ENCODE assay signal across 1 cellular context in the genomic region with DNA sequence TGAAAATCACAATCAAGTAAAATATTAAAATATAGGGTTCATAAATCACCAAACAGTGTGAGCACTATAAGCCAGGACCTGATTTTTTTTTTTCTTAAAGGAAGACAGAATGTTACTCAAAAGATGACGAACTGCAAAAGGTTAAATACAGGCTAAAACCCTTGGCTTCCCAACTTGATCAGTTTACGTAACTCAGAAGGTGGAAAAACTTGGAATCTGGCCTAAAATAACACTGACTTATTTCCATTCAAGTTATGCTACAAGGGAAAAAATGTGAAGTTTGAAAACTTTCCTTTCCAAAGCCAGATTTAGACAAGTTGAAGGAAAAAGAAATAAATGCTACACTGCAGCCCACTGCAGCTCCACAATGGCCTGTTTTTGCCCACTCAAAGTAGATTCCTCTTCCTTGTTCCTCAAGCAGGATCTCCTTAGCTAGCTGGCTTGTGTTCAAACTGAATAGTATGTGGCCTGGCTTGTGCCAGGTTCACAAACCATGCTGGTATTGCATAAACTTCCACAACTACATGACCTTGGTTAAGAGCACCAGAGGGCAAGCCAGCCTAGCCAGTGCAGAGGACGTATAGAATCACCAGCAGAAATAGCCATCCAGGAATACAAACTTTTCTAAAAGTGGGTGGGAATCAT.
A peak's percentile ranks its signal among the peaks of the same experiment; 100 is the strongest.
TF ChIP-seq lines count a peak whose summit lies in the region.

No MANE protein-coding gene starts in this region.

TF ChIP-seq in HepG2, 621 proteins besides CTCF, POLR2A, EP300 and RAD21 (continued from another document and continues in another):
- TF ChIP-seq PAXIP1 (CRISPR knock-in tag; conservative IDR thresholded peaks at IDR 0.05) = peak; percentile 64; the same call in 1 of the 2 replicates
- TF ChIP-seq, protein P1, sequence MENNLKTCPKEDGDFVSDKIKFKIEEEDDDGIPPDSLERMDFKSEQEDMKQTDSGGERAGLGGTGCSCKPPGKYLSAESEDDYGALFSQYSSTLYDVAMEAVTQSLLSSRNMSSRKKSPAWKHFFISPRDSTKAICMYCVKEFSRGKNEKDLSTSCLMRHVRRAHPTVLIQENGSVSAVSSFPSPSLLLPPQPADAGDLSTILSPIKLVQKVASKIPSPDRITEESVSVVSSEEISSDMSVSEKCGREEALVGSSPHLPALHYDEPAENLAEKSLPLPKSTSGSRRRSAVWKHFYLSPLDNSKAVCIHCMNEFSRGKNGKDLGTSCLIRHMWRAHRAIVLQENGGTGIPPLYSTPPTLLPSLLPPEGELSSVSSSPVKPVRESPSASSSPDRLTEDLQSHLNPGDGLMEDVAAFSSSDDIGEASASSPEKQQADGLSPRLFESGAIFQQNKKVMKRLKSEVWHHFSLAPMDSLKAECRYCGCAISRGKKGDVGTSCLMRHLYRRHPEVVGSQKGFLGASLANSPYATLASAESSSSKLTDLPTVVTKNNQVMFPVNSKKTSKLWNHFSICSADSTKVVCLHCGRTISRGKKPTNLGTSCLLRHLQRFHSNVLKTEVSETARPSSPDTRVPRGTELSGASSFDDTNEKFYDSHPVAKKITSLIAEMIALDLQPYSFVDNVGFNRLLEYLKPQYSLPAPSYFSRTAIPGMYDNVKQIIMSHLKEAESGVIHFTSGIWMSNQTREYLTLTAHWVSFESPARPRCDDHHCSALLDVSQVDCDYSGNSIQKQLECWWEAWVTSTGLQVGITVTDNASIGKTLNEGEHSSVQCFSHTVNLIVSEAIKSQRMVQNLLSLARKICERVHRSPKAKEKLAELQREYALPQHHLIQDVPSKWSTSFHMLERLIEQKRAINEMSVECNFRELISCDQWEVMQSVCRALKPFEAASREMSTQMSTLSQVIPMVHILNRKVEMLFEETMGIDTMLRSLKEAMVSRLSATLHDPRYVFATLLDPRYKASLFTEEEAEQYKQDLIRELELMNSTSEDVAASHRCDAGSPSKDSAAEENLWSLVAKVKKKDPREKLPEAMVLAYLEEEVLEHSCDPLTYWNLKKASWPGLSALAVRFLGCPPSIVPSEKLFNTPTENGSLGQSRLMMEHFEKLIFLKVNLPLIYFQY (CRISPR knock-in tag; IDR thresholded peaks at IDR 0.05; ENCODE audit: borderline replicate concordance) = 0 out of 2 replicates have a peak, but pooled peaks have one; percentile 32
- TF ChIP-seq CBX5 (CRISPR knock-in tag; IDR thresholded peaks at IDR 0.05; ENCODE audit: borderline replicate concordance) = peak; percentile 18; the same call in 1 of the 2 replicates
- TF ChIP-seq NCOA2 (CRISPR knock-in tag; IDR thresholded peaks at IDR 0.05) = peak; percentile 76
- TF ChIP-seq ESRRA (CRISPR knock-in tag; IDR thresholded peaks at IDR 0.05; ENCODE audit: low read depth) = peak; percentile 93
- peak; percentile 48; the same call in 1 of the 2 replicates for TF ChIP-seq GFI1 (CRISPR knock-in tag; IDR thresholded peaks at IDR 0.05; ENCODE audit: borderline replicate concordance)
- TF ChIP-seq, protein P2, sequence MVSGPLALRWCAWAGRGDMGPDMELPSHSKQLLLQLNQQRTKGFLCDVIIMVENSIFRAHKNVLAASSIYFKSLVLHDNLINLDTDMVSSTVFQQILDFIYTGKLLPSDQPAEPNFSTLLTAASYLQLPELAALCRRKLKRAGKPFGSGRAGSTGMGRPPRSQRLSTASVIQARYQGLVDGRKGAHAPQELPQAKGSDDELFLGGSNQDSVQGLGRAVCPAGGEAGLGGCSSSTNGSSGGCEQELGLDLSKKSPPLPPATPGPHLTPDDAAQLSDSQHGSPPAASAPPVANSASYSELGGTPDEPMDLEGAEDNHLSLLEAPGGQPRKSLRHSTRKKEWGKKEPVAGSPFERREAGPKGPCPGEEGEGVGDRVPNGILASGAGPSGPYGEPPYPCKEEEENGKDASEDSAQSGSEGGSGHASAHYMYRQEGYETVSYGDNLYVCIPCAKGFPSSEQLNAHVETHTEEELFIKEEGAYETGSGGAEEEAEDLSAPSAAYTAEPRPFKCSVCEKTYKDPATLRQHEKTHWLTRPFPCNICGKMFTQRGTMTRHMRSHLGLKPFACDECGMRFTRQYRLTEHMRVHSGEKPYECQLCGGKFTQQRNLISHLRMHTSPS (CRISPR knock-in tag; IDR thresholded peaks at IDR 0.05; ENCODE audit: low read depth) = peak; percentile 84
- peak; percentile 42; the same call in 1 of the 2 replicates for TF ChIP-seq UBTF (CRISPR knock-in tag; IDR thresholded peaks at IDR 0.05)
- no peak for TF ChIP-seq CERS6 (CRISPR knock-in tag; IDR thresholded peaks at IDR 0.05)
- peak; percentile 27; the same call in 1 of the 2 replicates for TF ChIP-seq FOXO1 (CRISPR knock-in tag; IDR thresholded peaks at IDR 0.05)
- TF ChIP-seq RFXAP (CRISPR knock-in tag; IDR thresholded peaks at IDR 0.05; ENCODE audit: borderline replicate concordance) = 0 out of 2 replicates have a peak, but pooled peaks have one; percentile 45
- peak; percentile 29; the same call in 1 of the 2 replicates for TF ChIP-seq THAP11 (CRISPR knock-in tag; IDR thresholded peaks at IDR 0.05)
- TF ChIP-seq SALL1 (CRISPR knock-in tag; IDR thresholded peaks at IDR 0.05) = peak; percentile 64
- peak; percentile 81 for TF ChIP-seq HDAC1 (CRISPR knock-in tag; IDR thresholded peaks at IDR 0.05)
- TF ChIP-seq ISL2 (CRISPR knock-in tag; IDR thresholded peaks at IDR 0.05) = peak; percentile 47; the same call in 1 of the 2 replicates
- 0 out of 4 replicates have a peak, but pooled peaks of 1 of the 2 experiments have one; percentile 40 for TF ChIP-seq KLF16 (CRISPR knock-in tag; IDR thresholded peaks at IDR 0.05)
- TF ChIP-seq ZGPAT (CRISPR knock-in tag; IDR thresholded peaks at IDR 0.05) = peak; percentile 38; the same call in 1 of the 2 replicates
- TF ChIP-seq, protein P3, sequence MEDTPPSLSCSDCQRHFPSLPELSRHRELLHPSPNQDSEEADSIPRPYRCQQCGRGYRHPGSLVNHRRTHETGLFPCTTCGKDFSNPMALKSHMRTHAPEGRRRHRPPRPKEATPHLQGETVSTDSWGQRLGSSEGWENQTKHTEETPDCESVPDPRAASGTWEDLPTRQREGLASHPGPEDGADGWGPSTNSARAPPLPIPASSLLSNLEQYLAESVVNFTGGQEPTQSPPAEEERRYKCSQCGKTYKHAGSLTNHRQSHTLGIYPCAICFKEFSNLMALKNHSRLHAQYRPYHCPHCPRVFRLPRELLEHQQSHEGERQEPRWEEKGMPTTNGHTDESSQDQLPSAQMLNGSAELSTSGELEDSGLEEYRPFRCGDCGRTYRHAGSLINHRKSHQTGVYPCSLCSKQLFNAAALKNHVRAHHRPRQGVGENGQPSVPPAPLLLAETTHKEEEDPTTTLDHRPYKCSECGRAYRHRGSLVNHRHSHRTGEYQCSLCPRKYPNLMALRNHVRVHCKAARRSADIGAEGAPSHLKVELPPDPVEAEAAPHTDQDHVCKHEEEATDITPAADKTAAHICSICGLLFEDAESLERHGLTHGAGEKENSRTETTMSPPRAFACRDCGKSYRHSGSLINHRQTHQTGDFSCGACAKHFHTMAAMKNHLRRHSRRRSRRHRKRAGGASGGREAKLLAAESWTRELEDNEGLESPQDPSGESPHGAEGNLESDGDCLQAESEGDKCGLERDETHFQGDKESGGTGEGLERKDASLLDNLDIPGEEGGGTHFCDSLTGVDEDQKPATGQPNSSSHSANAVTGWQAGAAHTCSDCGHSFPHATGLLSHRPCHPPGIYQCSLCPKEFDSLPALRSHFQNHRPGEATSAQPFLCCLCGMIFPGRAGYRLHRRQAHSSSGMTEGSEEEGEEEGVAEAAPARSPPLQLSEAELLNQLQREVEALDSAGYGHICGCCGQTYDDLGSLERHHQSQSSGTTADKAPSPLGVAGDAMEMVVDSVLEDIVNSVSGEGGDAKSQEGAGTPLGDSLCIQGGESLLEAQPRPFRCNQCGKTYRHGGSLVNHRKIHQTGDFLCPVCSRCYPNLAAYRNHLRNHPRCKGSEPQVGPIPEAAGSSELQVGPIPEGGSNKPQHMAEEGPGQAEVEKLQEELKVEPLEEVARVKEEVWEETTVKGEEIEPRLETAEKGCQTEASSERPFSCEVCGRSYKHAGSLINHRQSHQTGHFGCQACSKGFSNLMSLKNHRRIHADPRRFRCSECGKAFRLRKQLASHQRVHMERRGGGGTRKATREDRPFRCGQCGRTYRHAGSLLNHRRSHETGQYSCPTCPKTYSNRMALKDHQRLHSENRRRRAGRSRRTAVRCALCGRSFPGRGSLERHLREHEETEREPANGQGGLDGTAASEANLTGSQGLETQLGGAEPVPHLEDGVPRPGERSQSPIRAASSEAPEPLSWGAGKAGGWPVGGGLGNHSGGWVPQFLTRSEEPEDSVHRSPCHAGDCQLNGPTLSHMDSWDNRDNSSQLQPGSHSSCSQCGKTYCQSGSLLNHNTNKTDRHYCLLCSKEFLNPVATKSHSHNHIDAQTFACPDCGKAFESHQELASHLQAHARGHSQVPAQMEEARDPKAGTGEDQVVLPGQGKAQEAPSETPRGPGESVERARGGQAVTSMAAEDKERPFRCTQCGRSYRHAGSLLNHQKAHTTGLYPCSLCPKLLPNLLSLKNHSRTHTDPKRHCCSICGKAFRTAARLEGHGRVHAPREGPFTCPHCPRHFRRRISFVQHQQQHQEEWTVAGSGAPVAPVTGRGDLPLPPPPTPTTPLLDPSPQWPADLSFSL (CRISPR knock-in tag; IDR thresholded peaks at IDR 0.05) = 0 out of 2 replicates have a peak, but pooled peaks have one; percentile 37
- peak; percentile 86 for TF ChIP-seq ZNF652 (CRISPR knock-in tag; IDR thresholded peaks at IDR 0.05; ENCODE audit: borderline replicate concordance, low read depth)
- no peak for TF ChIP-seq ZBTB8A (CRISPR knock-in tag; IDR thresholded peaks at IDR 0.05; ENCODE audit: borderline replicate concordance, low read depth)
- TF ChIP-seq ATF2 (CRISPR knock-in tag; IDR thresholded peaks at IDR 0.05) = peak; percentile 46
- peak; percentile 62; the same call in 1 of the 2 replicates for TF ChIP-seq FOXJ3 (CRISPR knock-in tag; IDR thresholded peaks at IDR 0.05; ENCODE audit: borderline replicate concordance)
- peak; percentile 60 for TF ChIP-seq MED1 (CRISPR knock-in tag; IDR thresholded peaks at IDR 0.05)
- TF ChIP-seq PPARG (CRISPR knock-in tag; conservative IDR thresholded peaks at IDR 0.05) = peak; percentile 71; the same call in 1 of the 2 replicates
